Comparison of ENCODE assay signal across 2 cellular contexts in genomic region chr17:78624461-78625216, GRCh38.
TF ChIP-seq lines count a peak whose summit lies in the region.

No MANE protein-coding gene starts in this region.

TF ChIP-seq in HepG2, 621 proteins besides CTCF, POLR2A, EP300 and RAD21:
- TF ChIP-seq PBX3 (CRISPR knock-in tag; IDR thresholded peaks at IDR 0.05; ENCODE audit: borderline replicate concordance) (no peak), HNF4A (CRISPR knock-in tag; IDR thresholded peaks at IDR 0.05) (0 out of 2 replicates have a peak, but pooled peaks have one; percentile 6), ZBTB33 (CRISPR knock-in tag; IDR thresholded peaks at IDR 0.05) (peak; percentile 65; the same call in 1 of the 2 replicates)

TF ChIP-seq in K562, 482 proteins besides CTCF, POLR2A, EP300 and RAD21:
- TF ChIP-seq ZNF174 (CRISPR knock-in tag; IDR thresholded peaks at IDR 0.05) = no peak
- no peak for TF ChIP-seq BRF2 (IDR thresholded peaks at IDR 0.05; ENCODE audit: borderline replicate concordance, insufficient read depth, insufficient read length)
- TF ChIP-seq CEBPG (CRISPR knock-in tag; IDR thresholded peaks at IDR 0.05) = no peak
- TF ChIP-seq CEBPG (tag; conservative IDR thresholded peaks at IDR 0.05 in 1 of 2, IDR thresholded peaks at IDR 0.05 in 1 of 2) = 0 out of 4 replicates have a peak, but pooled peaks of 1 of the 2 experiments have one; percentile 19
